ENCODE assay signal across 1 cellular context in genomic region chr16:14071576-14072271, GRCh38.
TF ChIP-seq lines count a peak whose summit lies in the region.

No MANE protein-coding gene starts in this region.

TF ChIP-seq in HepG2, 621 proteins besides CTCF, POLR2A, EP300 and RAD21 (continued from another document and continues in another):
- TF ChIP-seq TBX2 (CRISPR knock-in tag; IDR thresholded peaks at IDR 0.05; ENCODE audit: borderline replicate concordance) = no peak; the same call in 1 of the 2 replicates
- TF ChIP-seq HDAC2 (CRISPR knock-in tag; IDR thresholded peaks at IDR 0.05) = no peak
- no peak for TF ChIP-seq ZNF629 (CRISPR knock-in tag; conservative IDR thresholded peaks at IDR 0.05)
- TF ChIP-seq NCOA5 (CRISPR knock-in tag; IDR thresholded peaks at IDR 0.05) = no peak
- no peak for TF ChIP-seq CCAR2 (optimal IDR thresholded peaks at IDR 0.05; ENCODE audit: low read depth, low read length)
- TF ChIP-seq ZMYM4 (CRISPR knock-in tag; IDR thresholded peaks at IDR 0.05) = no peak
- TF ChIP-seq ZNF367 (CRISPR knock-in tag; IDR thresholded peaks at IDR 0.05; ENCODE audit: borderline replicate concordance) = no peak
- TF ChIP-seq ZNF124 (CRISPR knock-in tag; IDR thresholded peaks at IDR 0.05) = no peak
- TF ChIP-seq ZNF776 (CRISPR knock-in tag; IDR thresholded peaks at IDR 0.05) = no peak
- no peak for TF ChIP-seq FLYWCH1 (CRISPR knock-in tag; IDR thresholded peaks at IDR 0.05)
- TF ChIP-seq POLR2G (IDR thresholded peaks at IDR 0.05; ENCODE audit: low read depth, low read length) = no peak
- 0 out of 2 replicates have a peak, but pooled peaks have one; percentile 2 for TF ChIP-seq ZNF574 (CRISPR knock-in tag; IDR thresholded peaks at IDR 0.05)
- no peak for TF ChIP-seq NKX3-1 (CRISPR knock-in tag; IDR thresholded peaks at IDR 0.05)
- no peak for TF ChIP-seq MAFK (conservative IDR thresholded peaks at IDR 0.05 in 1 of 2, IDR thresholded peaks at IDR 0.05 in 1 of 2; ENCODE audit: low read length in 2 of 2)
- no peak for TF ChIP-seq ERF (CRISPR knock-in tag; IDR thresholded peaks at IDR 0.05)
- no peak for TF ChIP-seq CEBPG (CRISPR knock-in tag; IDR thresholded peaks at IDR 0.05)
- TF ChIP-seq MED1 (CRISPR knock-in tag; IDR thresholded peaks at IDR 0.05) = no peak
- TF ChIP-seq HOXA9 (CRISPR knock-in tag; IDR thresholded peaks at IDR 0.05; ENCODE audit: borderline replicate concordance) = no peak
- TF ChIP-seq ZNF770 (CRISPR knock-in tag; IDR thresholded peaks at IDR 0.05) = no peak
- TF ChIP-seq SALL1 (CRISPR knock-in tag; IDR thresholded peaks at IDR 0.05) = no peak; the same call in 1 of the 2 replicates
- TF ChIP-seq NFE2 (CRISPR knock-in tag; IDR thresholded peaks at IDR 0.05) = no peak
- no peak for TF ChIP-seq ZNF414 (CRISPR knock-in tag; IDR thresholded peaks at IDR 0.05)
- no peak for TF ChIP-seq PRDM15 (CRISPR knock-in tag; IDR thresholded peaks at IDR 0.05)
- TF ChIP-seq PITX1 (CRISPR knock-in tag; IDR thresholded peaks at IDR 0.05) = no peak
- no peak for TF ChIP-seq ZIK1 (CRISPR knock-in tag; IDR thresholded peaks at IDR 0.05; ENCODE audit: borderline replicate concordance, low read depth)
- TF ChIP-seq JUN (CRISPR knock-in tag; IDR thresholded peaks at IDR 0.05) = no peak
- no peak for TF ChIP-seq PAF1 (CRISPR knock-in tag; IDR thresholded peaks at IDR 0.05)
- TF ChIP-seq IRF1 (CRISPR knock-in tag; IDR thresholded peaks at IDR 0.05; ENCODE audit: low read depth) = no peak
- no peak for TF ChIP-seq ZNF737 (CRISPR knock-in tag; IDR thresholded peaks at IDR 0.05; ENCODE audit: borderline replicate concordance)
- no peak for TF ChIP-seq HCFC1 (IDR thresholded peaks at IDR 0.05; ENCODE audit: low read depth, low read length)
- no peak for TF ChIP-seq ZBTB46 (CRISPR knock-in tag; IDR thresholded peaks at IDR 0.05; ENCODE audit: borderline replicate concordance)
- TF ChIP-seq ZNF296 (CRISPR knock-in tag; conservative IDR thresholded peaks at IDR 0.05) = 0 out of 2 replicates have a peak, but pooled peaks have one; percentile 52
- no peak for TF ChIP-seq ZNF598 (CRISPR knock-in tag; IDR thresholded peaks at IDR 0.05; ENCODE audit: borderline replicate concordance)
- no peak for TF ChIP-seq PTBP1 (IDR thresholded peaks at IDR 0.05; ENCODE audit: low read depth, low read length, poor library complexity, severe bottlenecking)
- no peak; the same call in 1 of the 2 replicates for TF ChIP-seq TGIF2 (CRISPR knock-in tag; IDR thresholded peaks at IDR 0.05)
- TF ChIP-seq ZSCAN21 (CRISPR knock-in tag; IDR thresholded peaks at IDR 0.05; ENCODE audit: borderline replicate concordance) = no peak
- TF ChIP-seq SRSF9 (IDR thresholded peaks at IDR 0.05; ENCODE audit: borderline replicate concordance, insufficient read depth, low read depth, low read length, poor library complexity, severe bottlenecking) = no peak
- TF ChIP-seq ZNF644 (CRISPR knock-in tag; IDR thresholded peaks at IDR 0.05; ENCODE audit: low read depth) = no peak
- TF ChIP-seq ZNF496 (CRISPR knock-in tag; IDR thresholded peaks at IDR 0.05; ENCODE audit: insufficient replicate concordance) = no peak
- TF ChIP-seq SOX13 (IDR thresholded peaks at IDR 0.05) = no peak
- TF ChIP-seq SOX13 (CRISPR knock-in tag; conservative IDR thresholded peaks at IDR 0.05 in 1 of 2, IDR thresholded peaks at IDR 0.05 in 1 of 2) = no peak
- no peak for TF ChIP-seq MBD4 (IDR thresholded peaks at IDR 0.05; ENCODE audit: borderline replicate concordance, low read length)
- no peak for TF ChIP-seq ZNF446 (CRISPR knock-in tag; IDR thresholded peaks at IDR 0.05)
- no peak for TF ChIP-seq GMEB1 (CRISPR knock-in tag; IDR thresholded peaks at IDR 0.05; ENCODE audit: borderline replicate concordance)
- no peak for TF ChIP-seq ZNF773 (CRISPR knock-in tag; IDR thresholded peaks at IDR 0.05; ENCODE audit: borderline replicate concordance)
- TF ChIP-seq ZFYVE20 (CRISPR knock-in tag; IDR thresholded peaks at IDR 0.05; ENCODE audit: borderline replicate concordance, low read depth) = no peak
- TF ChIP-seq ZNF563 (CRISPR knock-in tag; IDR thresholded peaks at IDR 0.05) = no peak; the same call in 1 of the 2 replicates
- peak; percentile 41; the same call in 1 of the 2 replicates for TF ChIP-seq CBX5 (CRISPR knock-in tag; IDR thresholded peaks at IDR 0.05; ENCODE audit: borderline replicate concordance)
- TF ChIP-seq ZNF816 (CRISPR knock-in tag; IDR thresholded peaks at IDR 0.05; ENCODE audit: borderline replicate concordance) = no peak
- no peak for TF ChIP-seq ZSCAN25 (CRISPR knock-in tag; IDR thresholded peaks at IDR 0.05)
- TF ChIP-seq PHF8 (CRISPR knock-in tag; IDR thresholded peaks at IDR 0.05) = no peak; the same call in 1 of the 2 replicates
